In genomic region chr14:104284107-104284592, GRCh38 we compare ENCODE assay signal across 1 cellular context.
TF ChIP-seq lines count a peak whose summit lies in the region.

No MANE protein-coding gene starts in this region.

TF ChIP-seq in GM23338, 12 proteins besides CTCF, POLR2A, EP300 and RAD21 (continued from another document):
- TF ChIP-seq, protein P1, sequence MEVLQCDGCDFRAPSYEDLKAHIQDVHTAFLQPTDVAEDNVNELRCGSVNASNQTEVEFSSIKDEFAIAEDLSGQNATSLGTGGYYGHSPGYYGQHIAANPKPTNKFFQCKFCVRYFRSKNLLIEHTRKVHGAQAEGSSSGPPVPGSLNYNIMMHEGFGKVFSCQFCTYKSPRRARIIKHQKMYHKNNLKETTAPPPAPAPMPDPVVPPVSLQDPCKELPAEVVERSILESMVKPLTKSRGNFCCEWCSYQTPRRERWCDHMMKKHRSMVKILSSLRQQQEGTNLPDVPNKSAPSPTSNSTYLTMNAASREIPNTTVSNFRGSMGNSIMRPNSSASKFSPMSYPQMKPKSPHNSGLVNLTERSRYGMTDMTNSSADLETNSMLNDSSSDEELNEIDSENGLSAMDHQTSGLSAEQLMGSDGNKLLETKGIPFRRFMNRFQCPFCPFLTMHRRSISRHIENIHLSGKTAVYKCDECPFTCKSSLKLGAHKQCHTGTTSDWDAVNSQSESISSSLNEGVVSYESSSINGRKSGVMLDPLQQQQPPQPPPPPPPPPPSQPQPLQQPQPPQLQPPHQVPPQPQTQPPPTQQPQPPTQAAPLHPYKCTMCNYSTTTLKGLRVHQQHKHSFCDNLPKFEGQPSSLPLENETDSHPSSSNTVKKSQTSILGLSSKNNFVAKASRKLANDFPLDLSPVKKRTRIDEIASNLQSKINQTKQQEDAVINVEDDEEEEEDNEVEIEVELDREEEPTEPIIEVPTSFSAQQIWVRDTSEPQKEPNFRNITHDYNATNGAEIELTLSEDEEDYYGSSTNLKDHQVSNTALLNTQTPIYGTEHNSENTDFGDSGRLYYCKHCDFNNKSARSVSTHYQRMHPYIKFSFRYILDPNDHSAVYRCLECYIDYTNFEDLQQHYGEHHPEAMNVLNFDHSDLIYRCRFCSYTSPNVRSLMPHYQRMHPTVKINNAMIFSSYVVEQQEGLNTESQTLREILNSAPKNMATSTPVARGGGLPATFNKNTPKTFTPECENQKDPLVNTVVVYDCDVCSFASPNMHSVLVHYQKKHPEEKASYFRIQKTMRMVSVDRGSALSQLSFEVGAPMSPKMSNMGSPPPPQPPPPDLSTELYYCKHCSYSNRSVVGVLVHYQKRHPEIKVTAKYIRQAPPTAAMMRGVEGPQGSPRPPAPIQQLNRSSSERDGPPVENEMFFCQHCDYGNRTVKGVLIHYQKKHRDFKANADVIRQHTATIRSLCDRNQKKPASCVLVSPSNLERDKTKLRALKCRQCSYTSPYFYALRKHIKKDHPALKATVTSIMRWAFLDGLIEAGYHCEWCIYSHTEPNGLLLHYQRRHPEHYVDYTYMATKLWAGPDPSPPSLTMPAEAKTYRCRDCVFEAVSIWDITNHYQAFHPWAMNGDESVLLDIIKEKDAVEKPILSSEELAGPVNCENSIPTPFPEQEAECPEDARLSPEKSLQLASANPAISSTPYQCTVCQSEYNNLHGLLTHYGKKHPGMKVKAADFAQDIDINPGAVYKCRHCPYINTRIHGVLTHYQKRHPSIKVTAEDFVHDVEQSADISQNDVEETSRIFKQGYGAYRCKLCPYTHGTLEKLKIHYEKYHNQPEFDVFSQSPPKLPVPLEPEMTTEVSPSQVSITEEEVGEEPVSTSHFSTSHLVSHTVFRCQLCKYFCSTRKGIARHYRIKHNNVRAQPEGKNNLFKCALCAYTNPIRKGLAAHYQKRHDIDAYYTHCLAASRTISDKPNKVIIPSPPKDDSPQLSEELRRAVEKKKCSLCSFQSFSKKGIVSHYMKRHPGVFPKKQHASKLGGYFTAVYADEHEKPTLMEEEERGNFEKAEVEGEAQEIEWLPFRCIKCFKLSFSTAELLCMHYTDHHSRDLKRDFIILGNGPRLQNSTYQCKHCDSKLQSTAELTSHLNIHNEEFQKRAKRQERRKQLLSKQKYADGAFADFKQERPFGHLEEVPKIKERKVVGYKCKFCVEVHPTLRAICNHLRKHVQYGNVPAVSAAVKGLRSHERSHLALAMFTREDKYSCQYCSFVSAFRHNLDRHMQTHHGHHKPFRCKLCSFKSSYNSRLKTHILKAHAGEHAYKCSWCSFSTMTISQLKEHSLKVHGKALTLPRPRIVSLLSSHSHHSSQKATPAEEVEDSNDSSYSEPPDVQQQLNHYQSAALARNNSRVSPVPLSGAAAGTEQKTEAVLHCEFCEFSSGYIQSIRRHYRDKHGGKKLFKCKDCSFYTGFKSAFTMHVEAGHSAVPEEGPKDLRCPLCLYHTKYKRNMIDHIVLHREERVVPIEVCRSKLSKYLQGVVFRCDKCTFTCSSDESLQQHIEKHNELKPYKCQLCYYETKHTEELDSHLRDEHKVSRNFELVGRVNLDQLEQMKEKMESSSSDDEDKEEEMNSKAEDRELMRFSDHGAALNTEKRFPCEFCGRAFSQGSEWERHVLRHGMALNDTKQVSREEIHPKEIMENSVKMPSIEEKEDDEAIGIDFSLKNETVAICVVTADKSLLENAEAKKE (CRISPR knock-in tag; IDR thresholded peaks at IDR 0.05) = no peak
- TF ChIP-seq ETS1 (IDR thresholded peaks at IDR 0.05) (no peak), REST (IDR thresholded peaks at IDR 0.05; ENCODE audit: unreplicated experiment) (no peak)
TF ChIP-seq in GM23338: peak in this region for 0.
